Comparison of ENCODE assay signal across 19 cellular contexts in the genomic region with DNA sequence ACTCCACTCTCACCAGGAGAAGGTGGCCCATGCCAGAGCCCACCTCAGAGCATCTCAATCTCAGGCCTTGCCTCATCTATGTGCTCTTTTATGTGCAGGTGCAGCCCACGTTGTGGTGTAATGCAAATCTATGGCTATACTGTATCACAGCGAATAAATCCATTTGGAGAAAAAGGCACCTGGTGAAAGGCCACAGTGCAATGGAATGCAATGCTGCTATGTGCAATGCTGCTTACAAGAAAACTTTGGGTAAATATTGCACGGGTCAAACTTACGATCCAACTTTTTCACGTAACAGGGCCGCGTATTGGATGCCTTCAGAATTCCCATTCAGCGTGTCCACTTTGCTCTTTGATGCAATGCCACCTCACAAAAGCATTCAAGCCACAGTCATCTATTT.
"Had no signal": no experiment of that assay in that cellular context is flagged by ENCODE, and none has a peak within 500 bp of the region (broad histone marks: within the 10 kb centered on the region; RNA-seq: fewer than 3 reads in every experiment).

No MANE protein-coding gene starts in this region.

- H3K9me3 ChIP-seq: esophagus muscularis mucosa, heart right ventricle, left ventricle myocardium inferior, sigmoid colon, thoracic aorta, uterus had no signal

- H3K4me3 Mint-ChIP-seq: activated B cell treated with CpG ODN at 0.5 μM for 24 hours; activated naive CD4-positive, alpha-beta T cell treated with anti-CD3 and anti-CD28 coated beads for 36 hours; activated naive CD8-positive, alpha-beta T cell treated with anti-CD3 and anti-CD28 coated beads for 36 hours; mesothelial cell of epicardium; naive thymus-derived CD8-positive, alpha-beta T cell; stimulated activated effector memory CD8-positive, alpha-beta T cell treated with anti-CD3 and anti-CD28 coated beads, Interleukin-12 subunit alpha, Interleukin-12 subunit beta, amount 100 ng/mL, for 72 hours; stimulated activated naive CD8-positive, alpha-beta T cell treated with anti-CD3 and anti-CD28 coated beads, Interleukin-15, Interleukin-2, amounts not matched to agents 100 ng/mL and 50 ng/mL, for 24 hours had no signal

- H3K27ac Mint-ChIP-seq: activated B cell treated with CpG ODN at 0.5 μM for 24 hours; activated naive CD4-positive, alpha-beta T cell treated with anti-CD3 and anti-CD28 coated beads for 36 hours; activated naive CD8-positive, alpha-beta T cell treated with anti-CD3 and anti-CD28 coated beads for 36 hours; naive thymus-derived CD8-positive, alpha-beta T cell; stimulated activated effector memory CD8-positive, alpha-beta T cell treated with anti-CD3 and anti-CD28 coated beads, Interleukin-12 subunit alpha, Interleukin-12 subunit beta, amount 100 ng/mL, for 72 hours; stimulated activated naive CD8-positive, alpha-beta T cell treated with anti-CD3 and anti-CD28 coated beads, Interleukin-15, Interleukin-2, amounts not matched to agents 100 ng/mL and 50 ng/mL, for 24 hours had no signal

- H3K4me1 ChIP-seq: esophagus muscularis mucosa, left ventricle myocardium inferior, sigmoid colon, uterus had no signal

- H3K27me3 Mint-ChIP-seq: activated B cell treated with CpG ODN at 0.5 μM for 24 hours; activated naive CD8-positive, alpha-beta T cell treated with anti-CD3 and anti-CD28 coated beads for 36 hours; naive thymus-derived CD8-positive, alpha-beta T cell; stimulated activated naive CD8-positive, alpha-beta T cell treated with anti-CD3 and anti-CD28 coated beads, Interleukin-15, Interleukin-2, amounts not matched to agents 100 ng/mL and 50 ng/mL, for 24 hours had no signal

- H3K4me3 ChIP-seq: esophagus muscularis mucosa, heart right ventricle, left ventricle myocardium inferior, sigmoid colon, thoracic aorta, uterus had no signal

- H3K36me3 ChIP-seq: esophagus muscularis mucosa, heart right ventricle, left ventricle myocardium inferior, sigmoid colon, thoracic aorta, uterus had no signal

- H3K4me1 Mint-ChIP-seq: stimulated activated effector memory CD8-positive, alpha-beta T cell treated with anti-CD3 and anti-CD28 coated beads, Interleukin-12 subunit alpha, Interleukin-12 subunit beta, amount 100 ng/mL, for 72 hours had no signal

- H3K36me3 Mint-ChIP-seq: activated naive CD8-positive, alpha-beta T cell treated with anti-CD3 and anti-CD28 coated beads for 36 hours; mesothelial cell of epicardium; naive thymus-derived CD8-positive, alpha-beta T cell; stimulated activated effector memory CD8-positive, alpha-beta T cell treated with anti-CD3 and anti-CD28 coated beads, Interleukin-12 subunit alpha, Interleukin-12 subunit beta, amount 100 ng/mL, for 72 hours had no signal

- H3K27ac ChIP-seq: esophagus muscularis mucosa, foreskin keratinocyte, heart right ventricle, left ventricle myocardium inferior, sigmoid colon, thoracic aorta, uterus had no signal

- H3K27me3 ChIP-seq: esophagus muscularis mucosa, foreskin keratinocyte, sigmoid colon, uterus had no signal

- ATAC-seq: foreskin keratinocyte; heart right ventricle; naive thymus-derived CD8-positive, alpha-beta T cell; stimulated activated effector memory CD8-positive, alpha-beta T cell treated with anti-CD3 and anti-CD28 coated beads, Interleukin-12 subunit alpha, Interleukin-12 subunit beta, amount 100 ng/mL, for 72 hours had no signal

- DNase-seq: activated B cell treated with CpG ODN at 0.5 μM for 24 hours; activated effector memory CD4-positive, alpha-beta T cell treated with Interleukin-2 at 50 U/mL for 16 hours; activated naive CD4-positive, alpha-beta T cell treated with anti-CD3 and anti-CD28 coated beads for 36 hours; activated naive CD8-positive, alpha-beta T cell treated with anti-CD3 and anti-CD28 coated beads for 36 hours; foreskin keratinocyte; heart right ventricle; left ventricle myocardium inferior; naive thymus-derived CD8-positive, alpha-beta T cell; retina; sigmoid colon; stimulated activated CD4-positive, alpha-beta T cell treated with anti-CD3 and anti-CD28 coated beads, Interleukin-4, amount 100 ng/mL, for 24 hours; T-helper 2 cell; trophoblast cell; uterus had no signal

- H3K9me3 Mint-ChIP-seq: activated B cell treated with CpG ODN at 0.5 μM for 24 hours; activated naive CD4-positive, alpha-beta T cell treated with anti-CD3 and anti-CD28 coated beads for 36 hours; activated naive CD8-positive, alpha-beta T cell treated with anti-CD3 and anti-CD28 coated beads for 36 hours; mesothelial cell of epicardium; naive thymus-derived CD8-positive, alpha-beta T cell; stimulated activated effector memory CD8-positive, alpha-beta T cell treated with anti-CD3 and anti-CD28 coated beads, Interleukin-12 subunit alpha, Interleukin-12 subunit beta, amount 100 ng/mL, for 72 hours; stimulated activated naive CD8-positive, alpha-beta T cell treated with anti-CD3 and anti-CD28 coated beads, Interleukin-15, Interleukin-2, amounts not matched to agents 100 ng/mL and 50 ng/mL, for 24 hours had no signal
